ENCODE assay signal across 23 cellular contexts in genomic region chr16:69620564-69620963, GRCh38. TPM values are rescaled to one million over a fixed set of nuclear protein-coding genes. Genes with fewer than 3 reads are reported as not detected.
DNase-seq lines count a peak whose midpoint lies in the region; ATAC-seq, FAIRE-seq and TF ChIP-seq lines count a peak whose summit lies in the region.
"Had no signal": no experiment of that assay in that cellular context is flagged by ENCODE, and none has a peak within 500 bp of the region (broad histone marks: within the 10 kb centered on the region; RNA-seq: fewer than 3 reads in every experiment).

No MANE protein-coding gene starts in this region.

- H3K4me2 ChIP-seq in HepG2 (ENCODE audit: low read depth, low read length) (no peak overlapping the region), hepatocyte (peak overlapping the region; percentile 61)
- H3K4me2 ChIP-seq: A549; BLaER1 treated with 17β-estradiol and CSF1 and Interleukin-3, amounts not matched to agents 10 nM and 100 nM had no signal

- H3K9ac ChIP-seq in HepG2 (ENCODE audit: insufficient read depth, low read depth, low read length): no peak overlapping the region
- H3K9ac ChIP-seq: BLaER1 treated with 17β-estradiol and CSF1 and Interleukin-3, amounts not matched to agents 10 nM and 100 nM had no signal

- H4K20me1 ChIP-seq in HepG2 (ENCODE audit: insufficient read depth, low read length) (peaks cover 42% of the 10 kb centered on the region), hepatocyte (ENCODE audit: insufficient read depth, poor library complexity, severe bottlenecking) (peaks cover 69% of the 10 kb centered on the region)

- H3K9me2 ChIP-seq in hepatocyte (replicated peaks; ENCODE audit: insufficient read depth): no peaks in the 10 kb centered on the region

- no TSS peak for BruUV-seq in HepG2 (replicated peaks; lab: Mats Ljungman, UMichigan)

- no peak for ATAC-seq in HepG2
- ATAC-seq in right lobe of liver: no peak
- ATAC-seq in GM18498 (IDR thresholded peaks at IDR 0.05; ENCODE audit: unreplicated experiment): no peak
- ATAC-seq: A549 had no signal

- peaks cover 75% of the 10 kb centered on the region for H3K79me2 ChIP-seq in HepG2 (ENCODE audit: insufficient read depth, low read length)
- H3K79me2 ChIP-seq in hepatocyte: peaks cover 95% of the 10 kb centered on the region

- no peak for DNase-seq in HepG2 (ENCODE audit: low spot score)
- DNase-seq in right lobe of liver: no peak
- peak; percentile 24 for DNase-seq in choroid plexus epithelial cell (ENCODE audit: low read depth)
- DNase-seq in hepatocyte (ENCODE audit: low spot score): no peak
- DNase-seq in GM19240 (ENCODE audit: insufficient read length, low spot score): no peak
- no peak for DNase-seq in GDM1 (lab: John Stamatoyannopoulos, UW)
- no peak for DNase-seq in small intestine
- DNase-seq: activated CD4-positive, alpha-beta T cell treated with anti-CD3 and anti-CD28 coated beads, Interleukin-2, amount 50 U/mL, for 48 hours; activated CD8-positive, alpha-beta memory T cell treated with anti-CD3 and anti-CD28 coated beads, Interleukin-2, amount 50 U/mL, for 48 hours; activated effector memory CD4-positive, alpha-beta T cell treated with anti-CD3 and anti-CD28 coated beads, Interleukin-2, amount 50 U/mL, for 16 hours; Caco-2; DMS79 treated with DMSO at 0.1 percent for 48 hours; KBM-7; NCI-H1694 treated with DMSO at 0.1 percent for 48 hours; nucleus accumbens; transverse colon had no signal

- CTCF ChIA-PET in HepG2 (lab: Yijun Ruan, JAX; ENCODE audit: low intra/inter-chr PET ratio, low total read pairs): no interaction called here

- H3K4me1 ChIP-seq in HepG2 (ENCODE audit: insufficient read depth, low read length) (peaks cover 19% of the 10 kb centered on the region), right lobe of liver (peaks cover 0 to 2% (median 0%) of the 10 kb centered on the region in 4 donors), hepatocyte (ENCODE audit: insufficient read depth) (peaks cover 24% of the 10 kb centered on the region), small intestine (ENCODE audit: control insufficient read depth in 2 of 2, insufficient read depth in 1 of 2, low read depth in 1 of 2, low read length in 1 of 2) (no peaks in the 10 kb centered on the region)

- TF ChIP-seq POLR2A in HepG2 (IDR thresholded peaks at IDR 0.05; ENCODE audit: insufficient read depth in 1 of 2, low read depth in 2 of 2, low read length in 2 of 2) (no peak), right lobe of liver (IDR thresholded peaks at IDR 0.05) (no peak)

- no peak for TF ChIP-seq RAD21 in HepG2 (CRISPR knock-in tag; IDR thresholded peaks at IDR 0.05)

- H3K4me3 ChIP-seq in HepG2 (replicated peaks in 1 of 3; ENCODE audit: insufficient read depth in 1 of 3, low read depth in 2 of 3, low read length in 3 of 3) (no peak overlapping the region), right lobe of liver (no peak overlapping the region), choroid plexus epithelial cell (ENCODE audit: low read depth, low read length) (no peak overlapping the region), hepatocyte (no peak overlapping the region), small intestine (ENCODE audit: low read depth in 1 of 2, low read length in 2 of 2) (no peak overlapping the region)
- H3K4me3 ChIP-seq: A549; BLaER1 treated with 17β-estradiol and CSF1 and Interleukin-3, amounts not matched to agents 10 nM and 100 nM; breast epithelium; transverse colon had no signal

- FAIRE-seq in HepG2 (lab: Jason Lieb, UNC) (no peak), small intestine (lab: Jason Lieb, UNC) (no peak)
- FAIRE-seq: A549, endometrium, GM12891 had no signal

- H3K9me3 ChIP-seq in HepG2 (ENCODE audit: low read length): no peaks in the 10 kb centered on the region
- H3K9me3 ChIP-seq in right lobe of liver: no peaks in the 10 kb centered on the region
- H3K9me3 ChIP-seq in hepatocyte (ENCODE audit: low read depth): no peaks in the 10 kb centered on the region
- H3K9me3 ChIP-seq in small intestine (ENCODE audit: control insufficient read depth, low read depth): no peaks in the 10 kb centered on the region
- H3K9me3 ChIP-seq: A549, breast epithelium, Caco-2, transverse colon had no signal

- in situ Hi-C loops in HepG2 (cut with HindIII; ENCODE audit: extremely low pct_ligation_motif_present, low pct_unique_long_range_greater_than_20kb): no loop called here

- no peak overlapping the region for H2AFZ ChIP-seq in HepG2 (ENCODE audit: low read length)
- H2AFZ ChIP-seq in hepatocyte: no peak overlapping the region

- intact Hi-C loops in HepG2 (cut with micrococcal nuclease; ENCODE audit: unreplicated experiment): no loop called here
- intact Hi-C loops in right lobe of liver (cut with DNase I): no loop called here

- TF ChIP-seq EP300 in HepG2 (IDR thresholded peaks at IDR 0.05; ENCODE audit: low read depth in 2 of 2, low read length in 2 of 2) (no peak), HepG2 (CRISPR knock-in tag; IDR thresholded peaks at IDR 0.05; ENCODE audit: borderline replicate concordance) (no peak)

- POLR2A ChIA-PET in HepG2 (lab: Yijun Ruan, JAX): no interaction called here

- H3K36me3 ChIP-seq in HepG2 (replicated peaks in 1 of 2; ENCODE audit: control insufficient read depth in 1 of 2, insufficient read depth in 2 of 2, low read length in 2 of 2) (peaks cover 4 to 29% of the 10 kb centered on the region in 2 experiments; a peak in 4 of 5 replicates), right lobe of liver (no peaks in the 10 kb centered on the region), hepatocyte (replicated peaks; ENCODE audit: insufficient read depth, low read depth) (no peaks in the 10 kb centered on the region), small intestine (ENCODE audit: control insufficient read depth in 2 of 2, insufficient read depth in 2 of 2, low read length in 2 of 2) (no peaks in the 10 kb centered on the region)
- H3K36me3 ChIP-seq: breast epithelium, transverse colon had no signal

- H3K27me3 ChIP-seq in HepG2 (ENCODE audit: control insufficient read depth in 1 of 2, insufficient read depth in 2 of 2, low read length in 2 of 2) (no peaks in the 10 kb centered on the region), right lobe of liver (no peaks in the 10 kb centered on the region), hepatocyte (no peaks in the 10 kb centered on the region), small intestine (ENCODE audit: control insufficient read depth in 2 of 2, insufficient read depth in 2 of 2, low read length in 2 of 2) (no peaks in the 10 kb centered on the region)
- H3K27me3 ChIP-seq: BLaER1 treated with 17β-estradiol and CSF1 and Interleukin-3, amounts not matched to agents 10 nM and 100 nM; breast epithelium; transverse colon had no signal

- TF ChIP-seq CTCF in HepG2 (CRISPR knock-in tag; IDR thresholded peaks at IDR 0.05) (no peak), right lobe of liver (IDR thresholded peaks at IDR 0.05) (no peak), choroid plexus epithelial cell (conservative IDR thresholded peaks at IDR 0.05; ENCODE audit: low read depth, low read length) (no peak), hepatocyte (IDR thresholded peaks at IDR 0.05; ENCODE audit: poor library complexity) (no peak)

- 88% methylated on average over 1 of the region's 1 CpG for WGBS in HepG2 (ENCODE audit: low lambda C conversion rate)
- WGBS in right lobe of liver (ENCODE audit: insufficient coverage, low coverage, low lambda C conversion rate, missing lambda C conversion rate): 25% methylated on average over 1 of the region's 1 CpG
- WGBS in hepatocyte (ENCODE audit: low lambda C conversion rate, missing lambda C conversion rate): 71% methylated on average over 1 of the region's 1 CpG
- WGBS in small intestine, 3 donors: 67 to 80% (median 74%) methylated on average over 1 of the region's 1 CpG

- H3K27ac ChIP-seq in HepG2 (ENCODE audit: extremely low read length, insufficient read depth, low read length) (no peak overlapping the region), right lobe of liver (no peak overlapping the region), hepatocyte (peak overlapping the region; percentile 24), small intestine (ENCODE audit: low read depth in 1 of 2, low read length in 1 of 2) (no peak overlapping the region)
- H3K27ac ChIP-seq: A549; BLaER1 treated with 17β-estradiol and CSF1 and Interleukin-3, amounts not matched to agents 10 nM and 100 nM; RWPE1; transverse colon had no signal

TF ChIP-seq in HepG2, 621 proteins besides CTCF, POLR2A, EP300 and RAD21:
- no peak for TF ChIP-seq ZNF775 (CRISPR knock-in tag; IDR thresholded peaks at IDR 0.05; ENCODE audit: borderline replicate concordance)
- no peak for TF ChIP-seq ELF3 (CRISPR knock-in tag; IDR thresholded peaks at IDR 0.05)
- TF ChIP-seq CEBPB (IDR thresholded peaks at IDR 0.05; ENCODE audit: borderline replicate concordance, low read depth, low read length): peak; percentile 37; the same call in 1 of the 2 replicates
TF ChIP-seq in HepG2: peak in this region for 1.

RNA-seq across cellular contexts. Expression of gene NFAT5, which starts 54.8 kb away (rescaled TPM):
- total RNA-seq in HepG2 (2016; rRNA removed; fragmentation: Illumina TruSeq; extraction: Trizol) (20.5 and 49.3 TPM in 2 replicates), right lobe of liver (10 to 100 TPM; 10.3 to 19.6 (median 14.8) TPM), hepatocyte (30.7 and 37.7 TPM in 2 replicates)
- total RNA-seq in HepG2 (2016; cell fraction: cytosol; rRNA removed; fragmentation: Illumina TruSeq; extraction: Trizol; ENCODE audit: low read depth): 24.3 and 24.8 TPM in 2 replicates
- 18.4 and 45.8 TPM in 2 replicates for total RNA-seq in HepG2 (2016; cell fraction: insoluble cytoplasmic fraction; rRNA removed; fragmentation: Illumina TruSeq; extraction: Trizol)
- 11.3 and 13.6 TPM in 2 replicates for total RNA-seq in HepG2 (2016; cell fraction: membrane; rRNA removed; fragmentation: Illumina TruSeq; extraction: Trizol)
- 56.4 and 58.5 TPM in 2 replicates for total RNA-seq in HepG2 (2016; cell fraction: nucleus; rRNA removed; fragmentation: Illumina TruSeq; extraction: Trizol)
- polyA plus RNA-seq in HepG2 (2011; rRNA removed) (38.4 and 54.3 TPM in 2 replicates), hepatocyte (8.6 and 9.2 TPM in 2 replicates), small intestine (1 to 10 TPM in 2 of 3 donors, under 1 TPM in 1; 0.89 to 5.2 (median 1.4) TPM)
- polyA plus RNA-seq in HepG2 (2011; cell fraction: cytosol; rRNA removed): 16.2 and 21.9 TPM in 2 replicates
- 40.8 and 43.9 TPM in 2 replicates for polyA plus RNA-seq in HepG2 (2011; cell fraction: nucleus; rRNA removed)
- 11.1 and 13.6 TPM in 2 replicates for polyA plus RNA-seq in HepG2 (2012)
- 0.27 and 0.49 TPM in 2 replicates for polyA plus RNA-seq in HepG2 (2016; cell fraction: cytosol; fragmentation: Illumina TruSeq; extraction: Trizol; ENCODE audit: low read depth)
- polyA plus RNA-seq in HepG2 (2016; cell fraction: insoluble cytoplasmic fraction; fragmentation: Illumina TruSeq; extraction: Trizol; ENCODE audit: low read depth): 14.9 and 15.4 TPM in 2 replicates
- polyA plus RNA-seq in HepG2 (2016; cell fraction: membrane; fragmentation: Illumina TruSeq; extraction: Trizol; ENCODE audit: low read depth): 1.1 and 1.6 TPM in 2 replicates
- 44.4 and 51.2 TPM in 2 replicates for polyA plus RNA-seq in HepG2 (2016; cell fraction: nucleus; fragmentation: Illumina TruSeq; extraction: Trizol; ENCODE audit: insufficient read depth, low read depth)
- 42.0 and 124 TPM in 2 replicates for polyA minus RNA-seq in HepG2 (2011; rRNA and poly(A)+ RNA removed; ENCODE audit: low replicate concordance)
- 77.0 and 77.2 TPM in 2 replicates for polyA minus RNA-seq in HepG2 (2011; cell fraction: cytosol; rRNA and poly(A)+ RNA removed)
- polyA minus RNA-seq in HepG2 (2011; cell fraction: nucleus; rRNA and poly(A)+ RNA removed): 142 and 175 TPM in 2 replicates
